Comparison of ENCODE assay signal across 8 cellular contexts in genomic region chr7:6789353-6789752, GRCh38. TPM values are rescaled to one million over a fixed set of nuclear protein-coding genes. Genes with fewer than 3 reads are reported as not detected.
"Had no signal": no experiment of that assay in that cellular context is flagged by ENCODE, and none has a peak within 500 bp of the region (broad histone marks: within the 10 kb centered on the region; RNA-seq: fewer than 3 reads in every experiment).

No MANE protein-coding gene starts in this region.

RNA-seq across cellular contexts. Expression of gene RSPH10B2, which starts 35.5 kb away (rescaled TPM):
- total RNA-seq: endothelial cell of umbilical vein, foreskin keratinocyte, heart left ventricle, hepatocyte, left lobe of liver, left ventricle myocardium inferior, mammary epithelial cell had no signal
- polyA plus RNA-seq: endothelial cell of umbilical vein, foreskin keratinocyte, heart left ventricle, hepatocyte, immature natural killer cell, mammary epithelial cell had no signal
